In the genomic region with DNA sequence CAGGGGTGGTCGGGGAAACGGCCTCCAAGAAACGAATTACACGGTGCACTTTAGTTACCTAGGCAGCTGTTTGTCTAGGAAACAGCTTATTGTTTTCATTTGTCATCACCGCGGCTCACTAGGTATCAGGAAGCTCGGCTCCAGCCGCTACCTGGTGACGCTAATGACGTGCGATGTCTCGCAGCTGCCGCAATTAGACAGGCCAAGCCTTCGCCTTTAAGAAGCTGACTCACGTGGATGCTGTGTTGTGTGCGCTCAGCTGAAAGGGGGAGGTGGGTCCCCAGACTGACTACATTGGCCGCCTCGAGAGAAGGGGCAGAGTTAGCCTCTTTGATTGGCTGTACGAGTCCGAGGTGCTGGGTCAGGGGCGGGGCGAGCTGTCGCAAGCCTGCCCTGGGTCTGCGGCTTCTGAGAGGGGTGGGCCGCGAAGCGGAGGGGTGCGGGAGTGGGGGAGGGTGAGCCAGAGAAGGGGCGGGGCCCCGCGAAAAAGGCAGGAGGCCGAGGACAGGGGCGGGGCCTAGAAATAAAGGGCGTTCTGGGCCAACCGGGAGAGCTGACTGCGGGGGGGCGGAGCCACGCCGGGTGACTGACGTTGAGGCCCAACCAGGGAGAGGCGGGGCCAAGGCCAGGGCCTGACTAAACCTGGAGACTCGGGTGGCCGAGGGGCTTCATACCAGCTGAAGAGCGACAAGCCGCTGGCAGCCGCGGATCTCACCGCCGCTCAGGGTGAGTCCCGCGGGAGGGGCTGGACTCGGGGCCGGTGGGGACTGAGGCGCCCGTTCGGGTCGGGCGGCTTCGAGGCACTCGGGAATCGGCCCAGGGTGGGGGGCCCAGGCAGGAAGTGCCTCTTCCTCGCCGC, we compare ENCODE assay signal across 8 cellular contexts. TPM values are rescaled to one million over a fixed set of nuclear protein-coding genes. Genes with fewer than 3 reads are reported as not detected.
A peak's percentile ranks its signal among the peaks of the same experiment; 100 is the strongest.
DNase-seq lines count a peak whose midpoint lies in the region; ATAC-seq and TF ChIP-seq lines count a peak whose summit lies in the region.

A gene (plus strand): TSS at position 671 of the 859 bp plus-strand sequence. CDS start 9,645 bp downstream, outside the sequence.

- no peak for TF ChIP-seq EP300 in SK-N-SH (IDR thresholded peaks at IDR 0.05; ENCODE audit: borderline replicate concordance in 1 of 2, low read depth in 1 of 2, low read length in 1 of 2)
- TF ChIP-seq EP300 in gastroesophageal sphincter (IDR thresholded peaks at IDR 0.05): no peak

- H3K9ac ChIP-seq in SK-N-SH: peak within 1 kb of the TSS; percentile 94

- H3K79me2 ChIP-seq in SK-N-SH (ENCODE audit: insufficient read depth): peaks cover 41% of the 10 kb centered on the region

- peaks cover 26 to 36% of the 10 kb centered on the region in 2 experiments; a peak in 3 of 4 replicates for H3K4me1 ChIP-seq in SK-N-SH (ENCODE audit: control insufficient read depth in 1 of 2, insufficient read depth in 2 of 2, low read depth in 1 of 2, low read length in 1 of 2)
- H3K4me1 ChIP-seq in gastroesophageal sphincter: peaks cover 8 to 45% (median 29%) of the 10 kb centered on the region in 3 donors
- H3K4me1 ChIP-seq in neutrophil (ENCODE audit: control insufficient read depth in 1 of 2, insufficient read depth in 1 of 2, low read depth in 1 of 2, low read length in 1 of 2): peaks cover 47 to 48% of the 10 kb centered on the region in 2 experiments

- POLR2A ChIA-PET in SK-N-SH (lab: Yijun Ruan, JAX): interaction anchor here (0.9 to 1.9 kb wide), 4 partner anchors 18 to 1252 kb away, joined by 3 to 6 read pairs (median 4); a partner anchor contains a TSS

- TF ChIP-seq POLR2A in gastroesophageal sphincter (IDR thresholded peaks at IDR 0.05): peak; percentile 85 to 90

- H3K36me3 ChIP-seq in SK-N-SH (replicated peaks in 1 of 2; ENCODE audit: control insufficient read depth in 1 of 2, insufficient read depth in 2 of 2, low read length in 1 of 2) (peaks cover 26% of the 10 kb centered on the region in 2 experiments), gastroesophageal sphincter (peaks cover 0 to 9% of the 10 kb centered on the region in 2 donors), neutrophil (peaks cover 33% of the 10 kb centered on the region)

- peak within 1 kb of the TSS; percentile 86 for H2AFZ ChIP-seq in SK-N-SH (ENCODE audit: low read depth)

- H3K27me3 ChIP-seq in SK-N-SH (ENCODE audit: insufficient read depth) (no peaks in the 10 kb centered on the region), gastroesophageal sphincter (no peaks in the 10 kb centered on the region), neutrophil (no peaks in the 10 kb centered on the region)

- 1% methylated on average over 51 of the region's 63 CpGs for WGBS in SK-N-SH (ENCODE audit: low lambda C conversion rate)
- WGBS in gastroesophageal sphincter (ENCODE audit: low coverage in 1 of 2), 2 donors: 0% methylated on average over 6 to 11 of the region's 63 CpGs

- H3F3A ChIP-seq in SK-N-SH (replicated peaks; ENCODE audit: insufficient read depth): peaks cover 4% of the 10 kb centered on the region

- no peak for TF ChIP-seq CTCF in SK-N-SH (IDR thresholded peaks at IDR 0.05)
- TF ChIP-seq CTCF in gastroesophageal sphincter (IDR thresholded peaks at IDR 0.05): no peak
- peak; percentile 21 for TF ChIP-seq CTCF in neutrophil (IDR thresholded peaks at IDR 0.05)

- H3K9me3 ChIP-seq in SK-N-SH (no peaks in the 10 kb centered on the region), gastroesophageal sphincter (no peaks in the 10 kb centered on the region), neutrophil (no peaks in the 10 kb centered on the region)

- H3K4me3 ChIP-seq in SK-N-SH (ENCODE audit: low read depth in 2 of 2, low read length in 1 of 2) (peak within 1 kb of the TSS; percentile 82 to 99), gastroesophageal sphincter (peak within 1 kb of the TSS; percentile 78 to 90), neutrophil (ENCODE audit: low read depth in 1 of 2, low read length in 1 of 2) (peak within 1 kb of the TSS; percentile 87 to 90)

- H3K9me2 ChIP-seq in SK-N-SH: no peaks in the 10 kb centered on the region

- H3K27ac ChIP-seq in SK-N-SH (ENCODE audit: low read depth in 2 of 2, low read length in 1 of 2): peak within 1 kb of the TSS; percentile 86 to 91
- H3K27ac ChIP-seq in gastroesophageal sphincter: peak within 1 kb of the TSS; percentile 97 to 100 (median 98)
- H3K27ac ChIP-seq in neutrophil: peak within 1 kb of the TSS; percentile 99
- H3K27ac ChIP-seq in substantia nigra (ENCODE audit: low read depth, low read length, poor library complexity, severe bottlenecking): peak within 1 kb of the TSS; percentile 88

- CTCF ChIA-PET in SK-N-SH (lab: Yijun Ruan, JAX): interaction anchor here (0.9 to 8.5 kb wide), 11 partner anchors 9 to 1024 kb away, joined by 3 to 126 read pairs (median 4); no protein-coding TSS in a partner anchor

- H3K4me2 ChIP-seq in SK-N-SH: peak within 1 kb of the TSS; percentile 78

- peak; percentile 92 for ATAC-seq in HG02571 (IDR thresholded peaks at IDR 0.05; ENCODE audit: unreplicated experiment)
- ATAC-seq in gastroesophageal sphincter: peak; percentile 97

- peak; percentile 98 for DNase-seq in GM04504 (ENCODE audit: low read depth)
- DNase-seq in NCI-H1048 (lab: John Stamatoyannopoulos, UW): peak; percentile 98
- peak; percentile 99 for DNase-seq in SK-N-SH
- DNase-seq in activated naive CD4-positive, alpha-beta T cell treated with anti-CD3 and anti-CD28 coated beads, Interleukin-2, amount 50 U/mL, for 16 hours: peak; percentile 100
- DNase-seq in substantia nigra (lab: John Stamatoyannopoulos, UW): peak; percentile 75 to 100 (median 99)

- peaks cover 36% of the 10 kb centered on the region for H4K20me1 ChIP-seq in SK-N-SH (ENCODE audit: insufficient read depth)

- TF ChIP-seq RAD21 in SK-N-SH (IDR thresholded peaks at IDR 0.05; ENCODE audit: low read length): no peak

TF ChIP-seq in SK-N-SH, 30 proteins besides CTCF, POLR2A, EP300 and RAD21 (continues in another document):
- TF ChIP-seq, protein P1, sequence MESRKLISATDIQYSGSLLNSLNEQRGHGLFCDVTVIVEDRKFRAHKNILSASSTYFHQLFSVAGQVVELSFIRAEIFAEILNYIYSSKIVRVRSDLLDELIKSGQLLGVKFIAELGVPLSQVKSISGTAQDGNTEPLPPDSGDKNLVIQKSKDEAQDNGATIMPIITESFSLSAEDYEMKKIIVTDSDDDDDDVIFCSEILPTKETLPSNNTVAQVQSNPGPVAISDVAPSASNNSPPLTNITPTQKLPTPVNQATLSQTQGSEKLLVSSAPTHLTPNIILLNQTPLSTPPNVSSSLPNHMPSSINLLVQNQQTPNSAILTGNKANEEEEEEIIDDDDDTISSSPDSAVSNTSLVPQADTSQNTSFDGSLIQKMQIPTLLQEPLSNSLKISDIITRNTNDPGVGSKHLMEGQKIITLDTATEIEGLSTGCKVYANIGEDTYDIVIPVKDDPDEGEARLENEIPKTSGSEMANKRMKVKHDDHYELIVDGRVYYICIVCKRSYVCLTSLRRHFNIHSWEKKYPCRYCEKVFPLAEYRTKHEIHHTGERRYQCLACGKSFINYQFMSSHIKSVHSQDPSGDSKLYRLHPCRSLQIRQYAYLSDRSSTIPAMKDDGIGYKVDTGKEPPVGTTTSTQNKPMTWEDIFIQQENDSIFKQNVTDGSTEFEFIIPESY (IDR thresholded peaks at IDR 0.05; ENCODE audit: borderline replicate concordance, low read depth): no peak
- TF ChIP-seq JUND (IDR thresholded peaks at IDR 0.05) (no peak), RCOR1 (IDR thresholded peaks at IDR 0.05; ENCODE audit: low read length) (no peak), CHD2 (IDR thresholded peaks at IDR 0.05; ENCODE audit: low read length, partially characterized antibody) (peak; percentile 94), FOXM1 (IDR thresholded peaks at IDR 0.05; ENCODE audit: low read depth) (no peak), FOSL2 (IDR thresholded peaks at IDR 0.05; ENCODE audit: borderline replicate concordance, low read depth) (no peak), TCF12 (IDR thresholded peaks at IDR 0.05) (peak; percentile 41; the same call in 1 of the 2 replicates), MEF2A (IDR thresholded peaks at IDR 0.05; ENCODE audit: borderline replicate concordance, low read depth) (no peak), MXI1 (IDR thresholded peaks at IDR 0.05; ENCODE audit: low read depth, low read length) (peak; percentile 99), POLR2AphosphoS5 (IDR thresholded peaks at IDR 0.05; ENCODE audit: low read depth, low read length) (peak; percentile 86), GATA2 (CRISPR knock-in tag; IDR thresholded peaks at IDR 0.05) (no peak), ELF1 (IDR thresholded peaks at IDR 0.05) (no peak), NRF1 (IDR thresholded peaks at IDR 0.05; ENCODE audit: low read depth, low read length) (no peak)
- TF ChIP-seq, protein P2, sequence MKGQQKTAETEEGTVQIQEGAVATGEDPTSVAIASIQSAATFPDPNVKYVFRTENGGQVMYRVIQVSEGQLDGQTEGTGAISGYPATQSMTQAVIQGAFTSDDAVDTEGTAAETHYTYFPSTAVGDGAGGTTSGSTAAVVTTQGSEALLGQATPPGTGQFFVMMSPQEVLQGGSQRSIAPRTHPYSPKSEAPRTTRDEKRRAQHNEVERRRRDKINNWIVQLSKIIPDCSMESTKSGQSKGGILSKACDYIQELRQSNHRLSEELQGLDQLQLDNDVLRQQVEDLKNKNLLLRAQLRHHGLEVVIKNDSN (IDR thresholded peaks at IDR 0.05; ENCODE audit: borderline replicate concordance, low read depth): peak; percentile 75; the same call in 1 of the 2 replicates
- TF ChIP-seq, protein P3, sequence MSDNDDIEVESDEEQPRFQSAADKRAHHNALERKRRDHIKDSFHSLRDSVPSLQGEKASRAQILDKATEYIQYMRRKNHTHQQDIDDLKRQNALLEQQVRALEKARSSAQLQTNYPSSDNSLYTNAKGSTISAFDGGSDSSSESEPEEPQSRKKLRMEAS (IDR thresholded peaks at IDR 0.05; ENCODE audit: low read depth): peak; percentile 100
- TF ChIP-seq, protein P4, sequence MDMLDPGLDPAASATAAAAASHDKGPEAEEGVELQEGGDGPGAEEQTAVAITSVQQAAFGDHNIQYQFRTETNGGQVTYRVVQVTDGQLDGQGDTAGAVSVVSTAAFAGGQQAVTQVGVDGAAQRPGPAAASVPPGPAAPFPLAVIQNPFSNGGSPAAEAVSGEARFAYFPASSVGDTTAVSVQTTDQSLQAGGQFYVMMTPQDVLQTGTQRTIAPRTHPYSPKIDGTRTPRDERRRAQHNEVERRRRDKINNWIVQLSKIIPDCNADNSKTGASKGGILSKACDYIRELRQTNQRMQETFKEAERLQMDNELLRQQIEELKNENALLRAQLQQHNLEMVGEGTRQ (IDR thresholded peaks at IDR 0.05; ENCODE audit: borderline replicate concordance, low read depth, low read length): peak; percentile 40; the same call in 1 of the 2 replicates

RNA-seq across cellular contexts. Expression of the gene that starts here (rescaled TPM):
- 60.5 and 81.6 TPM in 2 replicates for polyA plus RNA-seq in SK-N-SH (2012; rRNA removed)
- 74.0 and 87.5 TPM in 2 replicates for polyA plus RNA-seq in SK-N-SH (2012; cell fraction: cytosol; rRNA removed)
- 59.0 and 95.1 TPM in 2 replicates for polyA plus RNA-seq in SK-N-SH (2012; cell fraction: nucleus; rRNA removed)
- 100 to 1,000 TPM; 109 to 159 (median 136) TPM for total RNA-seq in gastroesophageal sphincter

Comparison
In these comparisons a context has a peak if more than half of its experiments do, and no peak if none do; other contexts are left out.
1. Peak in every context shown above with its lines: DNase-seq, ATAC-seq, H3K4me3 ChIP-seq and H3K27ac ChIP-seq.